In genomic region chr7:137590071-137590470, GRCh38 we compare ENCODE assay signal across 30 cellular contexts.
DNase-seq lines count a peak whose midpoint lies in the region; ATAC-seq and TF ChIP-seq lines count a peak whose summit lies in the region.
"Had no signal": no experiment of that assay in that cellular context is flagged by ENCODE, and none has a peak within 500 bp of the region (broad histone marks: within the 10 kb centered on the region; RNA-seq: fewer than 3 reads in every experiment).

No MANE protein-coding gene starts in this region.

- no peak overlapping the region for H2AFZ ChIP-seq in H9 (ENCODE audit: low read length)
- no peak overlapping the region for H2AFZ ChIP-seq in osteoblast (ENCODE audit: low read length)

- no peak overlapping the region for H3K14ac ChIP-seq in H9 (ENCODE audit: insufficient read depth, low read length)

- WGBS in H9 (ENCODE audit: extremely low coverage, insufficient read length, low lambda C conversion rate), result no CpG with 5 or more reads among the region's 3 CpGs
- no CpG with 5 or more reads among the region's 3 CpGs for WGBS in mesendoderm (ENCODE audit: extremely low coverage, insufficient coverage, low lambda C conversion rate)
- WGBS in prostate gland, result 68% methylated on average over 3 of the region's 3 CpGs

- H2BK15ac ChIP-seq in H9 (ENCODE audit: low read depth, low read length) (no peak overlapping the region), mesendoderm (replicated peaks; ENCODE audit: low read depth) (no peak overlapping the region)

- H3K27me3 ChIP-seq in H9 (ENCODE audit: insufficient read depth, low read length), result no peaks in the 10 kb centered on the region
- no peaks in the 10 kb centered on the region for H3K27me3 ChIP-seq in mesendoderm (ENCODE audit: insufficient read depth, low read length, poor library complexity)
- no peaks in the 10 kb centered on the region for H3K27me3 ChIP-seq in skeletal muscle satellite cell (ENCODE audit: control insufficient read depth, insufficient read depth, low read length)
- H3K27me3 ChIP-seq in prostate gland (replicated peaks; ENCODE audit: insufficient read depth), result no peaks in the 10 kb centered on the region
- H3K27me3 ChIP-seq in CD4-positive, alpha-beta T cell (ENCODE audit: control insufficient read depth, insufficient read depth, low read length), result no peaks in the 10 kb centered on the region
- no peaks in the 10 kb centered on the region for H3K27me3 ChIP-seq in osteoblast (ENCODE audit: insufficient read depth, low read length)
- H3K27me3 ChIP-seq: ovary, spleen had no signal

- H3K4ac ChIP-seq in H9 (ENCODE audit: low read depth, low read length) (no peak overlapping the region), mesendoderm (ENCODE audit: low read depth, low read length) (no peak overlapping the region)

- H2BK120ac ChIP-seq in H9 (ENCODE audit: low read depth, low read length, poor library complexity, severe bottlenecking) (no peak overlapping the region), mesendoderm (ENCODE audit: low read depth, low read length) (no peak overlapping the region)

- no peaks in the 10 kb centered on the region for H3K23me2 ChIP-seq in H9 (ENCODE audit: insufficient read length, low read depth, low read length, poor library complexity, severe bottlenecking)

- H2AK5ac ChIP-seq in H9 (ENCODE audit: insufficient read length, low read length), result no peak overlapping the region
- H2AK5ac ChIP-seq in mesendoderm (ENCODE audit: low read length), result no peak overlapping the region

- ATAC-seq in CD4-positive, alpha-beta T cell (ENCODE audit: poor library complexity), result no peak
- ATAC-seq: left ventricle myocardium superior; Panc1; stimulated activated naive CD8-positive, alpha-beta T cell treated with anti-CD3 and anti-CD28 coated beads, Interleukin-15, Interleukin-2, amounts not matched to agents 100 U/mL and 50 U/mL, for 24 hours had no signal

- H4K91ac ChIP-seq in H9 (ENCODE audit: insufficient read length, low read depth, low read length), result no peak overlapping the region

- H3K27ac ChIP-seq in H9 (ENCODE audit: insufficient read length, low read depth, low read length) (no peak overlapping the region), mesendoderm (ENCODE audit: low read depth, low read length) (no peak overlapping the region), prostate gland (no peak overlapping the region), osteoblast (ENCODE audit: low read depth, low read length) (no peak overlapping the region)
- H3K27ac ChIP-seq in CD4-positive, alpha-beta T cell (ENCODE audit: low read depth, low read length), result no peak overlapping the region
- H3K27ac ChIP-seq: coronary artery, epithelial cell of prostate, ovary, spleen, WERI-Rb-1 had no signal

- H3K9ac ChIP-seq in H9 (ENCODE audit: extremely low read depth, insufficient read length, low read length) (no peak overlapping the region), mesendoderm (ENCODE audit: low read length) (no peak overlapping the region), skeletal muscle satellite cell (ENCODE audit: low read depth, low read length) (peak overlapping the region; percentile 53)

- H2BK12ac ChIP-seq in H9 (ENCODE audit: insufficient read length, low read depth, low read length), result no peak overlapping the region

- no peak overlapping the region for H4K5ac ChIP-seq in H9 (ENCODE audit: insufficient read length, low read depth, low read length)
- no peak overlapping the region for H4K5ac ChIP-seq in mesendoderm (ENCODE audit: low read length)

- peaks cover 0 to 10% of the 10 kb centered on the region in 2 experiments; a peak in 3 of 4 replicates for H3K4me1 Mint-ChIP-seq in H9
- no peaks in the 10 kb centered on the region for H3K4me1 Mint-ChIP-seq in CD4-positive, alpha-beta T cell (ENCODE audit: low read depth)
- H3K4me1 Mint-ChIP-seq: B cell, naive B cell had no signal

- no peak overlapping the region for H3K23ac ChIP-seq in H9 (ENCODE audit: insufficient read length, low read depth, low read length)
- H3K23ac ChIP-seq in mesendoderm (ENCODE audit: low read length), result no peak overlapping the region

- CTCF ChIA-PET in CD4-positive, alpha-beta T cell (lab: Charles Lee), result no interaction called here

- no peak overlapping the region for H3K4me2 ChIP-seq in H9 (ENCODE audit: insufficient read depth, insufficient read length, low read length)
- H3K4me2 ChIP-seq in mesendoderm (ENCODE audit: low read length), result no peak overlapping the region
- H3K4me2 ChIP-seq in skeletal muscle satellite cell (ENCODE audit: low read length), result peak overlapping the region; percentile 24
- no peak overlapping the region for H3K4me2 ChIP-seq in osteoblast (ENCODE audit: insufficient read depth, low read length)

- peak overlapping the region in 2 of 3 experiments; percentile 42 to 50; a peak in 2 of 7 replicates for H3K27ac Mint-ChIP-seq in H9
- no peak overlapping the region for H3K27ac Mint-ChIP-seq in CD4-positive, alpha-beta T cell
- H3K27ac Mint-ChIP-seq: activated naive CD8-positive, alpha-beta T cell; B cell had no signal

- no peak overlapping the region for H3T11ph ChIP-seq in H9 (ENCODE audit: low read length)

- TF ChIP-seq POLR2A in prostate gland (IDR thresholded peaks at IDR 0.05), result no peak

- H3K4me1 ChIP-seq in H9 (ENCODE audit: insufficient read depth, low read length) (0 out of 2 replicates have a peak, but pooled peaks cover 3% of the 10 kb centered on the region), mesendoderm (ENCODE audit: control insufficient read depth, low read depth, low read length) (no peaks in the 10 kb centered on the region), skeletal muscle satellite cell (ENCODE audit: control insufficient read depth, insufficient read depth, low read length) (peaks cover 36% of the 10 kb centered on the region), prostate gland (replicated peaks) (no peaks in the 10 kb centered on the region), osteoblast (ENCODE audit: insufficient read depth, low read length) (peaks cover 11% of the 10 kb centered on the region)
- H3K4me1 ChIP-seq: spleen had no signal

- POLR2A ChIA-PET in CD4-positive, alpha-beta T cell (lab: Charles Lee), result no interaction called here

- H2BK20ac ChIP-seq in H9 (ENCODE audit: low read depth, low read length, poor library complexity, severe bottlenecking), result no peak overlapping the region

- no peaks in the 10 kb centered on the region for H3K79me1 ChIP-seq in H9 (ENCODE audit: insufficient read depth, low read depth, low read length, poor library complexity, severe bottlenecking)
- no peaks in the 10 kb centered on the region for H3K79me1 ChIP-seq in mesendoderm (ENCODE audit: low read length)

- H4K8ac ChIP-seq in H9 (replicated peaks; ENCODE audit: insufficient read length, low read depth, low read length) (no peak overlapping the region), mesendoderm (ENCODE audit: low read depth, low read length) (no peak overlapping the region)

- H3K36me3 ChIP-seq in mesendoderm (ENCODE audit: control insufficient read depth, insufficient read depth, low read length) (no peaks in the 10 kb centered on the region), skeletal muscle satellite cell (ENCODE audit: insufficient read depth, low read length) (peaks cover 6% of the 10 kb centered on the region), prostate gland (no peaks in the 10 kb centered on the region), osteoblast (ENCODE audit: insufficient read depth, low read length) (no peaks in the 10 kb centered on the region)
- H3K36me3 ChIP-seq: HAP-1, ovary, spleen, WERI-Rb-1 had no signal

- H3K18ac ChIP-seq in H9 (ENCODE audit: insufficient read length, low read depth, low read length), result no peak overlapping the region
- H3K18ac ChIP-seq in mesendoderm (ENCODE audit: low read length), result no peak overlapping the region

- H2BK5ac ChIP-seq in H9 (ENCODE audit: insufficient read length, low read length), result no peak overlapping the region
- no peak overlapping the region for H2BK5ac ChIP-seq in mesendoderm (ENCODE audit: low read length)

- H4K20me1 ChIP-seq in H9 (ENCODE audit: control insufficient read depth, insufficient read depth, insufficient read length), result no peaks in the 10 kb centered on the region
- no peaks in the 10 kb centered on the region for H4K20me1 ChIP-seq in osteoblast (ENCODE audit: insufficient read depth, low read length)

- H3K9me3 ChIP-seq in H9 (ENCODE audit: control insufficient read depth, low read depth, low read length) (no peaks in the 10 kb centered on the region), skeletal muscle satellite cell (replicated peaks; ENCODE audit: low read length) (no peaks in the 10 kb centered on the region), prostate gland (no peaks in the 10 kb centered on the region), osteoblast (ENCODE audit: low read depth, low read length) (no peaks in the 10 kb centered on the region)
- no peaks in the 10 kb centered on the region for H3K9me3 ChIP-seq in CD4-positive, alpha-beta T cell (ENCODE audit: control insufficient read depth, low read length)
- H3K9me3 ChIP-seq: ovary, spleen had no signal

- H3K36me3 Mint-ChIP-seq in H9 (ENCODE audit: insufficient read depth in 1 of 3, low read depth in 3 of 3), result no peaks in the 10 kb centered on the region
- no peaks in the 10 kb centered on the region for H3K36me3 Mint-ChIP-seq in CD4-positive, alpha-beta T cell (ENCODE audit: low read depth)
- H3K36me3 Mint-ChIP-seq: activated naive CD8-positive, alpha-beta T cell; naive B cell had no signal

- no peak overlapping the region for H3K4me3 Mint-ChIP-seq in H9
- no peak overlapping the region for H3K4me3 Mint-ChIP-seq in CD4-positive, alpha-beta T cell
- H3K4me3 Mint-ChIP-seq: activated naive CD8-positive, alpha-beta T cell; B cell; naive B cell had no signal

- no peak overlapping the region for H3K56ac ChIP-seq in H9 (ENCODE audit: insufficient read length, low read depth, low read length)
- H3K56ac ChIP-seq in mesendoderm (ENCODE audit: low read length), result no peak overlapping the region

- H3K79me2 ChIP-seq in H9 (ENCODE audit: insufficient read depth, low read length), result no peaks in the 10 kb centered on the region
- H3K79me2 ChIP-seq in mesendoderm (ENCODE audit: control insufficient read depth, insufficient read depth, low read length), result no peaks in the 10 kb centered on the region
- no peaks in the 10 kb centered on the region for H3K79me2 ChIP-seq in osteoblast (ENCODE audit: insufficient read depth, low read length)

- H3K27me3 Mint-ChIP-seq in H9 (ENCODE audit: low read depth), result no peaks in the 10 kb centered on the region
- peaks cover 9% of the 10 kb centered on the region for H3K27me3 Mint-ChIP-seq in CD4-positive, alpha-beta T cell

- H3K4me3 ChIP-seq in mesendoderm (ENCODE audit: low read length) (no peak overlapping the region), skeletal muscle satellite cell (ENCODE audit: low read length) (no peak overlapping the region), prostate gland (no peak overlapping the region), osteoblast (ENCODE audit: insufficient read depth, low read length) (no peak overlapping the region)
- H3K4me3 ChIP-seq: coronary artery, HAP-1, ovary, spleen had no signal

- intact Hi-C loops in prostate gland (cut with DNase I), result no loop called here
- intact Hi-C loops in CD4-positive, alpha-beta T cell (cut with DNase I, micrococcal nuclease), result no loop called here

- TF ChIP-seq CTCF in H9 (conservative IDR thresholded peaks at IDR 0.05), result no peak
- no peak for TF ChIP-seq CTCF in prostate gland (IDR thresholded peaks at IDR 0.05)
- TF ChIP-seq CTCF in CD4-positive, alpha-beta T cell (IDR thresholded peaks at IDR 0.05), result no peak
- no peak for TF ChIP-seq CTCF in osteoblast (IDR thresholded peaks at IDR 0.05; ENCODE audit: extremely low read depth, low read depth, low read length)

- no peaks in the 10 kb centered on the region for H3K9me3 Mint-ChIP-seq in H9
- H3K9me3 Mint-ChIP-seq in CD4-positive, alpha-beta T cell, result no peaks in the 10 kb centered on the region
- H3K9me3 Mint-ChIP-seq: naive B cell had no signal

- DNase-seq in H9 (no peak), cerebellar cortex (ENCODE audit: low spot score) (peak; percentile 9), mesendoderm (peak; percentile 53), prostate gland (ENCODE audit: low spot score) (no peak), osteoblast (ENCODE audit: insufficient read length, low spot score, missing footprints) (no peak)
- no peak for DNase-seq in CD4-positive, alpha-beta T cell
- DNase-seq: activated CD4-positive, alpha-beta T cell treated with anti-CD3 and anti-CD28 coated beads for 48 hours; activated effector memory CD4-positive, alpha-beta T cell treated with Interleukin-2 at 50 U/mL for 16 hours; activated T-cell treated with anti-CD3 and anti-CD28 coated beads for 4 hours; effector CD8-positive, alpha-beta T cell; islet precursor cell; Kasumi-1; left ventricle myocardium superior; naive B cell; NCI-H1436 treated with DMSO at 0.1 percent for 48 hours; NCI-H2107; NCI-H345; ovary; SIG-M5; stimulated activated CD4-positive, alpha-beta T cell treated with anti-CD3 and anti-CD28 coated beads, Interleukin-2, amount 100 ng/mL, for 24 hours; stimulated activated naive CD8-positive, alpha-beta T cell treated with anti-CD3 and anti-CD28 coated beads, Interleukin-15, Interleukin-2, amounts not matched to agents 100 U/mL and 50 U/mL, for 24 hours; WERI-Rb-1 had no signal

Comparison
In these comparisons a context has a peak if more than half of its experiments do, and no peak if none do; other contexts are left out.
1. DNase-seq: peak in cerebellar cortex (single experiment) and mesendoderm (single experiment); none in H9 (single experiment), prostate gland (single experiment), CD4-positive, alpha-beta T cell (0 of 10) and osteoblast (single experiment).